In genomic region chr7:156153590-156153989, GRCh38 we compare ENCODE assay signal across 24 cellular contexts.
"Had no signal": no experiment of that assay in that cellular context is flagged by ENCODE, and none has a peak within 500 bp of the region (broad histone marks: within the 10 kb centered on the region; RNA-seq: fewer than 3 reads in every experiment).

No MANE protein-coding gene starts in this region.

- H3K27ac ChIP-seq: colonic mucosa, dorsolateral prefrontal cortex, esophagus muscularis mucosa, gastrocnemius medialis, heart right ventricle, left lung, lower lobe of right lung had no signal

- H3K36me3 ChIP-seq: colonic mucosa, esophagus muscularis mucosa, gastrocnemius medialis, heart right ventricle, left lung, lower lobe of right lung had no signal

- H3K27me3 ChIP-seq: colonic mucosa, gastrocnemius medialis, left lung had no signal

- DNase-seq: cerebellar nuclear complex; colonic mucosa; dermis blood vessel endothelial cell; dorsolateral prefrontal cortex; effector CD4-positive, alpha-beta T cell; effector memory CD4-positive, alpha-beta T cell; foreskin fibroblast; foreskin melanocyte; gastrocnemius medialis; glutamatergic neuron; heart right ventricle; hypothalamus; immature natural killer cell; left cardiac atrium; left lung; left ventricle myocardium superior; lower lobe of right lung; mesenchymal stem cell; mucosa of descending colon; naive B cell had no signal

- H3K27ac Mint-ChIP-seq: immature natural killer cell, mesothelial cell of epicardium, naive B cell had no signal

- H3K4me1 ChIP-seq: colonic mucosa, esophagus muscularis mucosa, gastrocnemius medialis, heart right ventricle, left lung, lower lobe of right lung had no signal

- H3K36me3 Mint-ChIP-seq: immature natural killer cell, mesothelial cell of epicardium, naive B cell had no signal

- ATAC-seq: gastrocnemius medialis, heart right ventricle, left cardiac atrium, left lung, left ventricle myocardium superior, lower lobe of right lung, mucosa of descending colon had no signal

- H3K4me3 Mint-ChIP-seq: immature natural killer cell, mesothelial cell of epicardium, naive B cell had no signal

- H3K9me3 ChIP-seq: colonic mucosa, esophagus muscularis mucosa, gastrocnemius medialis, heart right ventricle, left lung, lower lobe of right lung, mucosa of descending colon had no signal

- H3K9me3 Mint-ChIP-seq: mesothelial cell of epicardium had no signal

- H3K4me3 ChIP-seq: colonic mucosa, dorsolateral prefrontal cortex, esophagus muscularis mucosa, gastrocnemius medialis, heart right ventricle, left lung, lower lobe of right lung, mucosa of descending colon had no signal

- H3K4me1 Mint-ChIP-seq: immature natural killer cell, naive B cell had no signal

- FAIRE-seq: endometrium, endothelial cell of umbilical vein had no signal
